In the genomic region with DNA sequence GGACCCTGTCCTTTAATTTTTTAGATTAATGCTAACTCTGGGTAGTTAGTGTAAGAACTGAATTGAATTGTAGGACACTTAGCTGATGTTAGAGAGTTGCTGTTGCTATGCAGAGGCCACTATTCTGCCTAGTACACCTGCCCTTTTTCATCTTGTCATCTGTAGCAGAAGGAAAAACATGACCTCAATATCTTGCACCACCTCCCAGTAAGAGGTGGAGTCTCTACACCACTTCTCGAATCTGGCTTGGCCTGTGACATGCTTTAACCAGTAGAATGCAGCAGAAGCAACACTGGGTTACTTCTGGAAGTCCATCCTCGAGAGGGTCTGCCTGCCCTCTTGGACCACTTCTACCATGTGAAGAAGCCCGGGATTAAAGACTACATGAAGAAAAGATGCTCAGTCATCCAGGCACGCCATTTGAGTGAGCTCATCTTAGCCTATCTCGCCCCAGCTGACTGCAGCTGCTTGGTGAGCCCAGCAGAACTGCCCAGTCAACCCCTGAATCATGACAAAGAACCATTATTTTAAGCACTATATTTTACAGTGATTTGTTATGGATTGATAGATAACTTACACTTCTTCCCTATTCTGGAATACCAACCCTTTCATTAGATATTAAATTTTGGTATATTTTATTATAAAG, we compare ENCODE assay signal across 1 cellular context.
TF ChIP-seq lines count a peak whose summit lies in the region.

No MANE protein-coding gene starts in this region.

TF ChIP-seq in K562, 482 proteins besides CTCF, POLR2A, EP300 and RAD21 (continued from another document):
- TF ChIP-seq, protein P1, sequence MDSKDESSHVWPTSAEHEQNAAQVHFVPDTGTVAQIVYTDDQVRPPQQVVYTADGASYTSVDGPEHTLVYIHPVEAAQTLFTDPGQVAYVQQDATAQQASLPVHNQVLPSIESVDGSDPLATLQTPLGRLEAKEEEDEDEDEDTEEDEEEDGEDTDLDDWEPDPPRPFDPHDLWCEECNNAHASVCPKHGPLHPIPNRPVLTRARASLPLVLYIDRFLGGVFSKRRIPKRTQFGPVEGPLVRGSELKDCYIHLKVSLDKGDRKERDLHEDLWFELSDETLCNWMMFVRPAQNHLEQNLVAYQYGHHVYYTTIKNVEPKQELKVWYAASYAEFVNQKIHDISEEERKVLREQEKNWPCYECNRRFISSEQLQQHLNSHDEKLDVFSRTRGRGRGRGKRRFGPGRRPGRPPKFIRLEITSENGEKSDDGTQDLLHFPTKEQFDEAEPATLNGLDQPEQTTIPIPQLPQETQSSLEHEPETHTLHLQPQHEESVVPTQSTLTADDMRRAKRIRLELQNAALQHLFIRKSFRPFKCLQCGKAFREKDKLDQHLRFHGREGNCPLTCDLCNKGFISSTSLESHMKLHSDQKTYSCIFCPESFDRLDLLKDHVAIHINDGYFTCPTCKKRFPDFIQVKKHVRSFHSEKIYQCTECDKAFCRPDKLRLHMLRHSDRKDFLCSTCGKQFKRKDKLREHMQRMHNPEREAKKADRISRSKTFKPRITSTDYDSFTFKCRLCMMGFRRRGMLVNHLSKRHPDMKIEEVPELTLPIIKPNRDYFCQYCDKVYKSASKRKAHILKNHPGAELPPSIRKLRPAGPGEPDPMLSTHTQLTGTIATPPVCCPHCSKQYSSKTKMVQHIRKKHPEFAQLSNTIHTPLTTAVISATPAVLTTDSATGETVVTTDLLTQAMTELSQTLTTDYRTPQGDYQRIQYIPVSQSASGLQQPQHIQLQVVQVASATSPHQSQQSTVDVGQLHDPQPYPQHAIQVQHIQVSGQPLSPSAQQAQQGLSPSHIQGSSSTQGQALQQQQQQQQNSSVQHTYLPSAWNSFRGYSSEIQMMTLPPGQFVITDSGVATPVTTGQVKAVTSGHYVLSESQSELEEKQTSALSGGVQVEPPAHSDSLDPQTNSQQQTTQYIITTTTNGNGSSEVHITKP (IDR thresholded peaks at IDR 0.05; ENCODE audit: partially characterized antibody) = no peak
- TF ChIP-seq ZEB2 (IDR thresholded peaks at IDR 0.05) (no peak), E2F3 (CRISPR knock-in tag; IDR thresholded peaks at IDR 0.05) (no peak), ZNF12 (CRISPR knock-in tag; IDR thresholded peaks at IDR 0.05) (no peak), ZNF274 (IDR thresholded peaks at IDR 0.05; ENCODE audit: borderline replicate concordance, low read depth, low read length) (no peak), CHD2 (IDR thresholded peaks at IDR 0.05; ENCODE audit: low read depth, low read length) (no peak), MAFK (IDR thresholded peaks at IDR 0.05; ENCODE audit: low read length) (peak; percentile 37; the same call in 1 of the 2 replicates), SMARCA4 (IDR thresholded peaks at IDR 0.05) (peak; percentile 40; the same call in 1 of the 2 replicates), PTTG1 (tag; IDR thresholded peaks at IDR 0.05; ENCODE audit: low read depth) (no peak), MCM2 (IDR thresholded peaks at IDR 0.05; ENCODE audit: low read depth) (no peak), CREBBP (IDR thresholded peaks at IDR 0.05; ENCODE audit: low read depth, low read length) (no peak), ZFPM2 (CRISPR knock-in tag; IDR thresholded peaks at IDR 0.05) (no peak), ETV1 (tag; conservative IDR thresholded peaks at IDR 0.05; ENCODE audit: low read depth) (no peak), CHCHD3 (CRISPR knock-in tag; IDR thresholded peaks at IDR 0.05) (no peak), FOXA1 (IDR thresholded peaks at IDR 0.05; ENCODE audit: borderline replicate concordance) (no peak), CXXC5 (CRISPR knock-in tag; IDR thresholded peaks at IDR 0.05) (peak; percentile 34), SMARCE1 (IDR thresholded peaks at IDR 0.05) (no peak), ELF2 (CRISPR knock-in tag; IDR thresholded peaks at IDR 0.05) (no peak)
- TF ChIP-seq, protein P2, sequence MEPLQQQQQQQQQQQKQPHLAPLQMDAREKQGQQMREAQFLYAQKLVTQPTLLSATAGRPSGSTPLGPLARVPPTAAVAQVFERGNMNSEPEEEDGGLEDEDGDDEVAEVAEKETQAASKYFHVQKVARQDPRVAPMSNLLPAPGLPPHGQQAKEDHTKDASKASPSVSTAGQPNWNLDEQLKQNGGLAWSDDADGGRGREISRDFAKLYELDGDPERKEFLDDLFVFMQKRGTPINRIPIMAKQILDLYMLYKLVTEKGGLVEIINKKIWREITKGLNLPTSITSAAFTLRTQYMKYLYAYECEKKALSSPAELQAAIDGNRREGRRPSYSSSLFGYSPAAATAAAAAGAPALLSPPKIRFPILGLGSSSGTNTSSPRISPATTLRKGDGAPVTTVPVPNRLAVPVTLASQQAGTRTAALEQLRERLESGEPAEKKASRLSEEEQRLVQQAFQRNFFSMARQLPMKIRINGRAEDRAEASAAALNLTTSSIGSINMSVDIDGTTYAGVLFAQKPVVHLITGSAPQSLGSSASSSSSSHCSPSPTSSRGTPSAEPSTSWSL (CRISPR knock-in tag; IDR thresholded peaks at IDR 0.05; ENCODE audit: borderline replicate concordance) = no peak
- TF ChIP-seq, protein P3, sequence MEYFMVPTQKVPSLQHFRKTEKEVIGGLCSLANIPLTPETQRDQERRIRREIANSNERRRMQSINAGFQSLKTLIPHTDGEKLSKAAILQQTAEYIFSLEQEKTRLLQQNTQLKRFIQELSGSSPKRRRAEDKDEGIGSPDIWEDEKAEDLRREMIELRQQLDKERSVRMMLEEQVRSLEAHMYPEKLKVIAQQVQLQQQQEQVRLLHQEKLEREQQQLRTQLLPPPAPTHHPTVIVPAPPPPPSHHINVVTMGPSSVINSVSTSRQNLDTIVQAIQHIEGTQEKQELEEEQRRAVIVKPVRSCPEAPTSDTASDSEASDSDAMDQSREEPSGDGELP (CRISPR knock-in tag; IDR thresholded peaks at IDR 0.05; ENCODE audit: borderline replicate concordance) = peak; percentile 88
- TF ChIP-seq, protein P4, sequence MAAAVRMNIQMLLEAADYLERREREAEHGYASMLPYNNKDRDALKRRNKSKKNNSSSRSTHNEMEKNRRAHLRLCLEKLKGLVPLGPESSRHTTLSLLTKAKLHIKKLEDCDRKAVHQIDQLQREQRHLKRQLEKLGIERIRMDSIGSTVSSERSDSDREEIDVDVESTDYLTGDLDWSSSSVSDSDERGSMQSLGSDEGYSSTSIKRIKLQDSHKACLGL (CRISPR knock-in tag; IDR thresholded peaks at IDR 0.05; ENCODE audit: borderline replicate concordance, poor library complexity, severe bottlenecking) = no peak
- TF ChIP-seq, protein P5, sequence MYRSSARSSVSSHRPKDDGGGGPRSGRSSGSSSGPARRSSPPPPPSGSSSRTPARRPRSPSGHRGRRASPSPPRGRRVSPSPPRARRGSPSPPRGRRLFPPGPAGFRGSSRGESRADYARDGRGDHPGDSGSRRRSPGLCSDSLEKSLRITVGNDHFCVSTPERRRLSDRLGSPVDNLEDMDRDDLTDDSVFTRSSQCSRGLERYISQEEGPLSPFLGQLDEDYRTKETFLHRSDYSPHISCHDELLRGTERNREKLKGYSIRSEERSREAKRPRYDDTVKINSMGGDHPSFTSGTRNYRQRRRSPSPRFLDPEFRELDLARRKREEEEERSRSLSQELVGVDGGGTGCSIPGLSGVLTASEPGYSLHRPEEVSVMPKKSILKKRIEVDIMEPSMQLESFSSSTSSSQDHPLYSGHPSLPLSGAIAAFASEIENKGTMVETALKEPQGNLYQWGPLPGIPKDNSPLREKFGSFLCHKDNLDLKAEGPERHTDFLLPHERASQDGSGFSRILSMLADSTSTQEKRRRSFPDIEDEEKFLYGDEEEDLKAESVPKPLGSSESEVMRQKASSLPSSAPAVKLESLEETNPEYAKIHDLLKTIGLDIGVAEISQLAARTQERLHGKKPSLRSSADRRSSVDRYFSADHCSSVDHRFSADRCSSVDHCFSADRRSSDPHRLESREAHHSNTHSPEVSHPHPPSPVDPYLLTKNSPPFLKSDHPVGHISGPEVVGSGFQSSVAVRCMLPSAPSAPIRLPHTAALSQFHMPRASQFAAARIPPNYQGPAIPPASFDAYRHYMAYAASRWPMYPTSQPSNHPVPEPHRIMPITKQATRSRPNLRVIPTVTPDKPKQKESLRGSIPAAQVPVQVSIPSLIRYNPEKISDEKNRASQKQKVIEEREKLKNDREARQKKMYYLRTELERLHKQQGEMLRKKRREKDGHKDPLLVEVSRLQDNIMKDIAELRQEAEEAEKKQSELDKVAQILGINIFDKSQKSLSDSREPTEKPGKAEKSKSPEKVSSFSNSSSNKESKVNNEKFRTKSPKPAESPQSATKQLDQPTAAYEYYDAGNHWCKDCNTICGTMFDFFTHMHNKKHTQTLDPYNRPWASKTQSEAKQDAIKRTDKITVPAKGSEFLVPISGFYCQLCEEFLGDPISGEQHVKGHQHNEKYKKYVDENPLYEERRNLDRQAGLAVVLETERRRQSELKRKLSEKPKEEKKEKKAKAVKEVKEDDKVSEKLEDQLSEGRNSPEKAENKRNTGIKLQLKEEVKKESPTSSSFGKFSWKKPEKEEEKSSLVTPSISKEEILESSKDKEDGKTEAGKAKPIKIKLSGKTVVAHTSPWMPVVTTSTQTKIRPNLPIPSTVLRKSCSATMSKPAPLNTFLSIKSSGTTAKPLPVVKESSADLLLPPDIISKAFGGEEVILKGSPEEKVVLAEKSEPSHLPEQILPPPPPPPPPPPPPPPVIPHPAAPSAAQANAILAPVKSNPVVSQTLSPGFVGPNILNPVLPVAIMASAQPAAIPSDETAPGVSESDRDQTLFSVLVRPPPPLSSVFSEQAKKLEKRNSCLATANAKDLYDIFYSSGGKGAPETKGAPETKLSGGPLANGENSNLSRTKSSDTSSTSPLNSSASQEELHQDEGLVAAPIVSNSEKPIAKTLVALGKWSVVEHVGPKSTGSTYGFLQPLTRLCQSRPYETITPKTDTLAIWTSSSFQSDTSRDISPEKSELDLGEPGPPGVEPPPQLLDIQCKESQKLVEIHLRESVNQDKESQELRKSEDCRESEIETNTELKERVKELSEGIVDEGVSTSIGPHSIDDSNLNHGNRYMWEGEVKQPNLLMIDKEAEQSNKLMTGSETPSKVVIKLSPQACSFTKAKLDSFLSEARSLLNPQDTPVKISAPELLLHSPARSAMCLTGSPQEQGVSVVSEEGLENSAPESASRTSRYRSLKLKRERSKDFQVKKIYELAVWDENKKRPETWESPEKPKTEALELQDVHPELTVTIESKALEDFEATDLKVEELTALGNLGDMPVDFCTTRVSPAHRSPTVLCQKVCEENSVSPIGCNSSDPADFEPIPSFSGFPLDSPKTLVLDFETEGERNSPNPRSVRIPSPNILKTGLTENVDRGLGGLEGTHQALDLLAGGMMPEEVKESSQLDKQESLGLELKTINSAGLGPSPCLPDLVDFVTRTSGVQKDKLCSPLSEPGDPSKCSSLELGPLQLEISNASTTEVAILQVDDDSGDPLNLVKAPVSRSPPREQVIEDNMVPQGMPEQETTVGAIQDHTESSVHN (IDR thresholded peaks at IDR 0.05; ENCODE audit: borderline replicate concordance in 1 of 2, low read depth in 1 of 2) = 0 out of 4 replicates have a peak, but pooled peaks of 1 of the 2 experiments have one; percentile 25
- TF ChIP-seq, protein P6, sequence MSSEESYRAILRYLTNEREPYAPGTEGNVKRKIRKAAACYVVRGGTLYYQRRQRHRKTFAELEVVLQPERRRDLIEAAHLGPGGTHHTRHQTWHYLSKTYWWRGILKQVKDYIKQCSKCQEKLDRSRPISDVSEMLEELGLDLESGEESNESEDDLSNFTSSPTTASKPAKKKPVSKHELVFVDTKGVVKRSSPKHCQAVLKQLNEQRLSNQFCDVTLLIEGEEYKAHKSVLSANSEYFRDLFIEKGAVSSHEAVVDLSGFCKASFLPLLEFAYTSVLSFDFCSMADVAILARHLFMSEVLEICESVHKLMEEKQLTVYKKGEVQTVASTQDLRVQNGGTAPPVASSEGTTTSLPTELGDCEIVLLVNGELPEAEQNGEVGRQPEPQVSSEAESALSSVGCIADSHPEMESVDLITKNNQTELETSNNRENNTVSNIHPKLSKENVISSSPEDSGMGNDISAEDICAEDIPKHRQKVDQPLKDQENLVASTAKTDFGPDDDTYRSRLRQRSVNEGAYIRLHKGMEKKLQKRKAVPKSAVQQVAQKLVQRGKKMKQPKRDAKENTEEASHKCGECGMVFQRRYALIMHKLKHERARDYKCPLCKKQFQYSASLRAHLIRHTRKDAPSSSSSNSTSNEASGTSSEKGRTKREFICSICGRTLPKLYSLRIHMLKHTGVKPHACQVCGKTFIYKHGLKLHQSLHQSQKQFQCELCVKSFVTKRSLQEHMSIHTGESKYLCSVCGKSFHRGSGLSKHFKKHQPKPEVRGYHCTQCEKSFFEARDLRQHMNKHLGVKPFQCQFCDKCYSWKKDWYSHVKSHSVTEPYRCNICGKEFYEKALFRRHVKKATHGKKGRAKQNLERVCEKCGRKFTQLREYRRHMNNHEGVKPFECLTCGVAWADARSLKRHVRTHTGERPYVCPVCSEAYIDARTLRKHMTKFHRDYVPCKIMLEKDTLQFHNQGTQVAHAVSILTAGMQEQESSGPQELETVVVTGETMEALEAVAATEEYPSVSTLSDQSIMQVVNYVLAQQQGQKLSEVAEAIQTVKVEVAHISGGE (CRISPR knock-in tag; IDR thresholded peaks at IDR 0.05) = no peak
- TF ChIP-seq, protein P7, sequence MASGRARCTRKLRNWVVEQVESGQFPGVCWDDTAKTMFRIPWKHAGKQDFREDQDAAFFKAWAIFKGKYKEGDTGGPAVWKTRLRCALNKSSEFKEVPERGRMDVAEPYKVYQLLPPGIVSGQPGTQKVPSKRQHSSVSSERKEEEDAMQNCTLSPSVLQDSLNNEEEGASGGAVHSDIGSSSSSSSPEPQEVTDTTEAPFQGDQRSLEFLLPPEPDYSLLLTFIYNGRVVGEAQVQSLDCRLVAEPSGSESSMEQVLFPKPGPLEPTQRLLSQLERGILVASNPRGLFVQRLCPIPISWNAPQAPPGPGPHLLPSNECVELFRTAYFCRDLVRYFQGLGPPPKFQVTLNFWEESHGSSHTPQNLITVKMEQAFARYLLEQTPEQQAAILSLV (tag; IDR thresholded peaks at IDR 0.05) = no peak
